29 cellular contexts compared by ENCODE assay signal in genomic region chr5:73534001-73534547, GRCh38. TPM values are rescaled to one million over a fixed set of nuclear protein-coding genes. Genes with fewer than 3 reads are reported as not detected.
DNase-seq lines count a peak whose midpoint lies in the region; TF ChIP-seq lines count a peak whose summit lies in the region.
"Had no signal": no experiment of that assay in that cellular context is flagged by ENCODE, and none has a peak within 500 bp of the region (broad histone marks: within the 10 kb centered on the region; RNA-seq: fewer than 3 reads in every experiment).

No MANE protein-coding gene starts in this region.

- DNase-seq in NCI-H748 (lab: John Stamatoyannopoulos, UW; ENCODE audit: unreplicated experiment), result peak; percentile 4
- no peak for DNase-seq in NCI-H748 treated with DMSO at 0.1 percent for 48 hours (lab: John Stamatoyannopoulos, UW)
- DNase-seq in RPMI7951 (ENCODE audit: low read depth), result peak; percentile 33
- peak; percentile 65 for DNase-seq in fibroblast of mammary gland (ENCODE audit: low read depth)
- DNase-seq in stimulated activated CD4-positive, alpha-beta T cell treated with anti-CD3 and anti-CD28 coated beads, Interleukin-2, amount 100 ng/mL, for 24 hours, result no peak
- no peak for DNase-seq in effector CD4-positive, alpha-beta T cell
- no peak for DNase-seq in NCI-H1417 treated with DMSO at 0.1 percent for 48 hours (lab: John Stamatoyannopoulos, UW)
- DNase-seq in tibial artery, result no peak
- DNase-seq: activated CD4-positive, alpha-beta T cell treated with anti-CD3 and anti-CD28 coated beads, Interleukin-2, amount 10 ng/mL, durations not matched to agents 24 days and 14 days; activated naive CD4-positive, alpha-beta T cell treated with Interleukin-2 at 50 U/mL for 16 hours; activated T-cell treated with anti-CD3 and anti-CD28 coated beads, Interleukin-2, amount 50 U/mL, for 4 hours; AML-193; CD4-positive, alpha-beta T cell; glutamatergic neuron; midbrain; natural killer cell; NCI-H1694; NCI-H510A treated with DMSO at 0.1 percent for 48 hours; occipital lobe; PC-9; psoas muscle; SHP77; stimulated activated CD4-positive, alpha-beta T cell treated with anti-CD3 and anti-CD28 coated beads, Interleukin-15, amount 100 ng/mL, for 24 hours; stimulated activated naive CD4-positive, alpha-beta T cell; SW 1271; T-helper 9 cell had no signal

- TF ChIP-seq CTCF in fibroblast of mammary gland (conservative IDR thresholded peaks at IDR 0.05; ENCODE audit: control insufficient read depth, insufficient read depth, low read depth, low read length) (no peak), tibial artery (IDR thresholded peaks at IDR 0.05) (no peak)

- H3K27ac ChIP-seq in tibial artery, result no peak overlapping the region
- H3K27ac ChIP-seq: 22Rv1, coronary artery, HL-60, PC-9, psoas muscle had no signal

- H3K4me1 ChIP-seq in tibial artery, result peaks cover 0 to 12% (median 10%) of the 10 kb centered on the region in 4 donors
- H3K4me1 ChIP-seq: psoas muscle had no signal

- no peaks in the 10 kb centered on the region for H3K36me3 ChIP-seq in tibial artery

- intact Hi-C loops in tibial artery (cut with DNase I; ENCODE audit: low total_unique reads), result no loop called here

- H3K27me3 ChIP-seq in tibial artery, result no peaks in the 10 kb centered on the region

- H3K4me3 ChIP-seq in fibroblast of mammary gland (ENCODE audit: control insufficient read depth, low read depth, low read length), result no peak overlapping the region
- no peak overlapping the region for H3K4me3 ChIP-seq in tibial artery
- H3K4me3 ChIP-seq: coronary artery, PC-9, psoas muscle had no signal

- H3K9me3 ChIP-seq in tibial artery, result no peaks in the 10 kb centered on the region
- H3K9me3 ChIP-seq: psoas muscle had no signal

RNA-seq across cellular contexts. Expression of gene ANKRA2, which starts 31.4 kb away (rescaled TPM):
- total RNA-seq in RPMI7951 (2014; rRNA removed; shearing (Covaris generic)), result 15.2 and 19.5 TPM in 2 replicates

RNA-seq across cellular contexts. Expression of gene UTP15, which starts 31.5 kb away (rescaled TPM):
- 14.7 and 19.0 TPM in 2 replicates for total RNA-seq in RPMI7951 (2014; rRNA removed; shearing (Covaris generic))

RNA-seq across cellular contexts. Expression of gene BTF3, which starts 35.8 kb away (rescaled TPM):
- total RNA-seq in RPMI7951 (2014; rRNA removed; shearing (Covaris generic)), result 396 and 495 TPM in 2 replicates

Comparison
In these comparisons a context has a peak if more than half of its experiments do, and no peak if none do; other contexts are left out.
1. DNase-seq: peak in NCI-H748 (single experiment), RPMI7951 (single experiment) and fibroblast of mammary gland (single experiment); none in NCI-H748 treated with DMSO at 0.1 percent for 48 hours (single experiment), stimulated activated CD4-positive, alpha-beta T cell treated with anti-CD3 and anti-CD28 coated beads, Interleukin-2, amount 100 ng/mL, for 24 hours (0 of 2), effector CD4-positive, alpha-beta T cell (single experiment), NCI-H1417 treated with DMSO at 0.1 percent for 48 hours (single experiment) and tibial artery (0 of 2).